ENCODE assay signal across 25 cellular contexts in the genomic region with DNA sequence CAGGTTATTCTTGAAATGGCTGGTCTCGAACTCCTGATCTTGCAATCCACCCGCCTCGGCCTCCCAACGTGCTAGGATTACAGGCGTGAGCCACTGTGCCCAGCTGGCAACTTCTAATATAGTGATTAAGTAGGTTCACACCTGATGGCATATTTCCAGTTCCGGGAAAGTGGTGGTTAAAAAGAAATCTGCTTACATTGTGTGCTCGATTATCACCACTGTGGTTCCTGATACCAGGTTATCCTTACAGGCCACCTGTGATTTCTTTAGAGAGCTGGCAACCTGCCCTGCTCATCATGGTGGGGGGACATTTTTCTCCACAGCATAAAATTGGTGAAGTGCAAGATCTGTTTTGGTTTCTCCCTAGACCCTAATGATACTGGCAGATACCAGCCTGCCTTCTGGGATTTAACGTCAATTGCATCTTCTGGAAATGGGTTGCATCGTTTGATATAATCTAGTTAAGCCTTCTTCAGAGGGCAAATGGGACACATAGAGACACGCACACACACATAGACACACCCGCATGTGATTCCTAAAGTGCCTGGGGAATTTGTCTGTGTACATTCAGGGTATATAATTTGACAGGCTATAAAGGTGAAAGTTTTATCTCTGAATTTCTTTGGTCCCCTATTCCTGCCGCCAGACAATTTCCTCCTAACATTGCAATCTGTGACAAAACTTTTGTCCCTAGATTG.
"Had no signal": no experiment of that assay in that cellular context is flagged by ENCODE, and none has a peak within 500 bp of the region (broad histone marks: within the 10 kb centered on the region; RNA-seq: fewer than 3 reads in every experiment).

No MANE protein-coding gene starts in this region.

- H3K27me3 Mint-ChIP-seq: activated B cell treated with CpG ODN at 0.5 μM for 24 hours had no signal

- H3K4me1 Mint-ChIP-seq: activated CD4-positive, alpha-beta T cell treated with anti-CD3 and anti-CD28 coated beads, Interleukin-2, amount 10 ng/mL, durations not matched to agents 24 days and 14 days; activated T-helper 17 cell treated with anti-CD3 and anti-CD28 coated beads, Interleukin-2, amount 50 U/mL, for 72 hours; central memory CD8-positive, alpha-beta T cell; T-helper 17 cell had no signal

- DNase-seq: activated B cell treated with CpG ODN at 0.5 μM for 24 hours; activated CD4-positive, alpha-beta T cell treated with anti-CD3 and anti-CD28 coated beads for 1 hour; activated CD4-positive, alpha-beta T cell treated with anti-CD3 and anti-CD28 coated beads, Interleukin-2, amount 10 ng/mL, durations not matched to agents 24 days and 14 days; activated CD4-positive, alpha-beta T cell treated with anti-CD3 and anti-CD28 coated beads, Interleukin-2, amount 50 U/mL, for 48 hours; activated CD8-positive, alpha-beta memory T cell treated with anti-CD3 and anti-CD28 coated beads for 24 hours; activated gamma-delta T cell; activated naive CD4-positive, alpha-beta T cell treated with anti-CD3 and anti-CD28 coated beads for 36 hours; activated T-cell treated with anti-CD3 and anti-CD28 coated beads for 4 hours; activated T-cell treated with anti-CD3 and anti-CD28 coated beads, Interleukin-2, amount 50 U/mL, for 48 hours; amygdala; Karpas-422; NCI-H1417; NCI-H1694 treated with DMSO at 0.1 percent for 48 hours; NCI-H2029 treated with DMSO at 0.1 percent for 48 hours; NCI-H446; NCI-H524 treated with DMSO at 0.1 percent for 48 hours; NCI-H774; PC-3; SHP77 treated with DMSO at 0.1 percent for 48 hours; T-helper 17 cell; T1000 had no signal

- H3K36me3 Mint-ChIP-seq: activated naive CD8-positive, alpha-beta T cell; brain had no signal

- ATAC-seq: activated T-helper 17 cell treated with anti-CD3 and anti-CD28 coated beads, Interleukin-2, amount 50 U/mL, for 72 hours; PC-3; T-helper 17 cell had no signal

- H3K27ac Mint-ChIP-seq: activated B cell treated with CpG ODN at 0.5 μM for 24 hours; activated CD4-positive, alpha-beta T cell treated with anti-CD3 and anti-CD28 coated beads, Interleukin-2, amount 10 ng/mL, durations not matched to agents 24 days and 14 days; activated naive CD4-positive, alpha-beta T cell treated with anti-CD3 and anti-CD28 coated beads for 36 hours; activated naive CD8-positive, alpha-beta T cell; activated T-helper 17 cell treated with anti-CD3 and anti-CD28 coated beads, Interleukin-2, amount 50 U/mL, for 72 hours; brain; T-helper 17 cell had no signal

- H3K9me3 Mint-ChIP-seq: activated B cell treated with CpG ODN at 0.5 μM for 24 hours; activated CD4-positive, alpha-beta T cell treated with anti-CD3 and anti-CD28 coated beads, Interleukin-2, amount 10 ng/mL, durations not matched to agents 24 days and 14 days; activated naive CD4-positive, alpha-beta T cell treated with anti-CD3 and anti-CD28 coated beads for 36 hours; activated T-helper 17 cell treated with anti-CD3 and anti-CD28 coated beads, Interleukin-2, amount 50 U/mL, for 72 hours; brain; central memory CD8-positive, alpha-beta T cell had no signal

- H3K4me3 Mint-ChIP-seq: activated B cell treated with CpG ODN at 0.5 μM for 24 hours; activated CD4-positive, alpha-beta T cell treated with anti-CD3 and anti-CD28 coated beads, Interleukin-2, amount 10 ng/mL, durations not matched to agents 24 days and 14 days; activated naive CD4-positive, alpha-beta T cell treated with anti-CD3 and anti-CD28 coated beads for 36 hours; activated naive CD8-positive, alpha-beta T cell; activated T-helper 17 cell treated with anti-CD3 and anti-CD28 coated beads, Interleukin-2, amount 50 U/mL, for 72 hours; brain; central memory CD8-positive, alpha-beta T cell; T-helper 17 cell had no signal
